1 cellular context compared by ENCODE assay signal in the genomic region with DNA sequence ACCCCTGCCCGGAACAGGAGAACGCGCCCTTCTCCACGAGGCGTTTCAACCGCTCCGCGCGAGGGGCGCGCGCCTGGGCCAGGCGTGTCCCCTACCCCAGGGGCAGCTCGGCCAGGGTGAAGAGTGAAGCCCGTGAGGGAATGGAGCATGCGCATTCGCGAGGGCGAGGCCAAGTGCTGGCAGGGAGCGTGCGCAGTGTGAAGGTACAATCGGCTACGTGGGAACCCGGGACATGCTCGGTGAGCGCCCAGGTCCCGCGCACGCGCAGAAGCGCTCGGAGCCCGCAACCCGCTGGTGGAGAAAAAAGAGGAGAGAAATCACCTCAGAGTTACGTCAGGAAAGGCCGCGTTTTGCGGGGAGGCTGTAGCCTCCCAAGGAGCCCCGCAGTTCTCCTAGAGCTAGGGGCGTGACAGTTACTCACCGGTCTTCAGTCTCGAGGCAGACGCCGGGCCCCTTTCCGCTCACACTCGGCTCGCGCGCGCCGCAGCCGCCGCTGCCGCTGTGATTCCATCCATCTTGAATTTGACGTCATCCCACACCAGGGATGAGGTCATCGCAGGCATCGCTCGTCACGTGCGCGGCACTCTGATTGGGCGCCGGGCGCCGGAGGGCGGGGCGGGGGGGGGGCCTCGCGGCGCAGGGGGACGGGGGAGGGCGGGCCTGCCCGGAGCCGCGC.
A peak's percentile ranks its signal among the peaks of the same experiment; 100 is the strongest.
TF ChIP-seq lines count a peak whose summit lies in the region.

TSS of gene ZBTB21 (minus strand) at position 530 of the 676 bp plus-strand sequence. CDS start 16,265 bp downstream, outside the sequence.

TF ChIP-seq in HepG2, 621 proteins besides CTCF, POLR2A, EP300 and RAD21 (continued from another document and continues in another):
- TF ChIP-seq, protein P1, sequence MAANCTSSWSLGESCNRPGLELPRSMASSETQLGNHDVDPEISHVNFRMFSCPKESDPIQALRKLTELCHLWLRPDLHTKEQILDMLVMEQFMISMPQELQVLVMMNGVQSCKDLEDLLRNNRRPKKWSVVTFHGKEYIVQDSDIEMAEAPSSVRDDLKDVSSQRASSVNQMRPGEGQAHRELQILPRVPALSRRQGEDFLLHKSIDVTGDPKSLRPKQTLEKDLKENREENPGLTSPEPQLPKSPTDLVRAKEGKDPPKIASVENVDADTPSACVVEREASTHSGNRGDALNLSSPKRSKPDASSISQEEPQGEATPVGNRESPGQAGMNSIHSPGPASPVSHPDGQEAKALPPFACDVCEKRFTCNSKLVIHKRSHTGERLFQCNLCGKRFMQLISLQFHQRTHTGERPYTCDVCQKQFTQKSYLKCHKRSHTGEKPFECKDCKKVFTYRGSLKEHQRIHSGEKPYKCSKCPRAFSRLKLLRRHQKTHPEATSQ (CRISPR knock-in tag; IDR thresholded peaks at IDR 0.05; ENCODE audit: borderline replicate concordance): peak; percentile 43; the same call in 1 of the 2 replicates
- TF ChIP-seq THAP11 (CRISPR knock-in tag; IDR thresholded peaks at IDR 0.05): peak; percentile 60
- TF ChIP-seq HNRNPL (IDR thresholded peaks at IDR 0.05; ENCODE audit: low read depth, low read length): 0 out of 2 replicates have a peak, but pooled peaks have one; percentile 17
- no peak; the same call in 1 of the 2 replicates for TF ChIP-seq ZFP82 (CRISPR knock-in tag; IDR thresholded peaks at IDR 0.05; ENCODE audit: borderline replicate concordance)
- TF ChIP-seq ZNF841 (CRISPR knock-in tag; IDR thresholded peaks at IDR 0.05; ENCODE audit: borderline replicate concordance): no peak
- TF ChIP-seq, protein P2, sequence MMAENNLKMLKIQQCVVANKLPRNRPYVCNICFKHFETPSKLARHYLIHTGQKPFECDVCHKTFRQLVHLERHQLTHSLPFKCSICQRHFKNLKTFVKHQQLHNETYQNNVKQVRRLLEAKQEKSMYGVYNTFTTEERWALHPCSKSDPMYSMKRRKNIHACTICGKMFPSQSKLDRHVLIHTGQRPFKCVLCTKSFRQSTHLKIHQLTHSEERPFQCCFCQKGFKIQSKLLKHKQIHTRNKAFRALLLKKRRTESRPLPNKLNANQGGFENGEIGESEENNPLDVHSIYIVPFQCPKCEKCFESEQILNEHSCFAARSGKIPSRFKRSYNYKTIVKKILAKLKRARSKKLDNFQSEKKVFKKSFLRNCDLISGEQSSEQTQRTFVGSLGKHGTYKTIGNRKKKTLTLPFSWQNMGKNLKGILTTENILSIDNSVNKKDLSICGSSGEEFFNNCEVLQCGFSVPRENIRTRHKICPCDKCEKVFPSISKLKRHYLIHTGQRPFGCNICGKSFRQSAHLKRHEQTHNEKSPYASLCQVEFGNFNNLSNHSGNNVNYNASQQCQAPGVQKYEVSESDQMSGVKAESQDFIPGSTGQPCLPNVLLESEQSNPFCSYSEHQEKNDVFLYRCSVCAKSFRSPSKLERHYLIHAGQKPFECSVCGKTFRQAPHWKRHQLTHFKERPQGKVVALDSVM (CRISPR knock-in tag; IDR thresholded peaks at IDR 0.05): peak; percentile 66
- TF ChIP-seq NR0B2 (CRISPR knock-in tag; IDR thresholded peaks at IDR 0.05): no peak
- TF ChIP-seq DZIP1 (CRISPR knock-in tag; IDR thresholded peaks at IDR 0.05): peak; percentile 62; the same call in 1 of the 2 replicates
- TF ChIP-seq ZNF777 (CRISPR knock-in tag; IDR thresholded peaks at IDR 0.05): no peak
- TF ChIP-seq ATF6 (CRISPR knock-in tag; conservative IDR thresholded peaks at IDR 0.05): no peak
- no peak for TF ChIP-seq XRCC5 (optimal IDR thresholded peaks at IDR 0.05; ENCODE audit: low read length)
- TF ChIP-seq GABPA (IDR thresholded peaks at IDR 0.05; ENCODE audit: low read depth, low read length): peak; percentile 19; the same call in 1 of the 2 replicates
- TF ChIP-seq GABPA (CRISPR knock-in tag; IDR thresholded peaks at IDR 0.05; ENCODE audit: low read depth): 0 out of 2 replicates have a peak, but pooled peaks have one; percentile 12
- peak; percentile 57 for TF ChIP-seq PHF21A (CRISPR knock-in tag; IDR thresholded peaks at IDR 0.05)
- no peak for TF ChIP-seq CEBPB (IDR thresholded peaks at IDR 0.05; ENCODE audit: borderline replicate concordance, low read depth, low read length)
- TF ChIP-seq, protein P3, sequence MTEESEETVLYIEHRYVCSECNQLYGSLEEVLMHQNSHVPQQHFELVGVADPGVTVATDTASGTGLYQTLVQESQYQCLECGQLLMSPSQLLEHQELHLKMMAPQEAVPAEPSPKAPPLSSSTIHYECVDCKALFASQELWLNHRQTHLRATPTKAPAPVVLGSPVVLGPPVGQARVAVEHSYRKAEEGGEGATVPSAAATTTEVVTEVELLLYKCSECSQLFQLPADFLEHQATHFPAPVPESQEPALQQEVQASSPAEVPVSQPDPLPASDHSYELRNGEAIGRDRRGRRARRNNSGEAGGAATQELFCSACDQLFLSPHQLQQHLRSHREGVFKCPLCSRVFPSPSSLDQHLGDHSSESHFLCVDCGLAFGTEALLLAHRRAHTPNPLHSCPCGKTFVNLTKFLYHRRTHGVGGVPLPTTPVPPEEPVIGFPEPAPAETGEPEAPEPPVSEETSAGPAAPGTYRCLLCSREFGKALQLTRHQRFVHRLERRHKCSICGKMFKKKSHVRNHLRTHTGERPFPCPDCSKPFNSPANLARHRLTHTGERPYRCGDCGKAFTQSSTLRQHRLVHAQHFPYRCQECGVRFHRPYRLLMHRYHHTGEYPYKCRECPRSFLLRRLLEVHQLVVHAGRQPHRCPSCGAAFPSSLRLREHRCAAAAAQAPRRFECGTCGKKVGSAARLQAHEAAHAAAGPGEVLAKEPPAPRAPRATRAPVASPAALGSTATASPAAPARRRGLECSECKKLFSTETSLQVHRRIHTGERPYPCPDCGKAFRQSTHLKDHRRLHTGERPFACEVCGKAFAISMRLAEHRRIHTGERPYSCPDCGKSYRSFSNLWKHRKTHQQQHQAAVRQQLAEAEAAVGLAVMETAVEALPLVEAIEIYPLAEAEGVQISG (CRISPR knock-in tag; IDR thresholded peaks at IDR 0.05): peak; percentile 53
- peak; percentile 78 for TF ChIP-seq NFYB (CRISPR knock-in tag; IDR thresholded peaks at IDR 0.05)
- TF ChIP-seq GATAD2A (CRISPR knock-in tag; IDR thresholded peaks at IDR 0.05): 0 out of 2 replicates have a peak, but pooled peaks have one; percentile 39
- TF ChIP-seq, protein P4, sequence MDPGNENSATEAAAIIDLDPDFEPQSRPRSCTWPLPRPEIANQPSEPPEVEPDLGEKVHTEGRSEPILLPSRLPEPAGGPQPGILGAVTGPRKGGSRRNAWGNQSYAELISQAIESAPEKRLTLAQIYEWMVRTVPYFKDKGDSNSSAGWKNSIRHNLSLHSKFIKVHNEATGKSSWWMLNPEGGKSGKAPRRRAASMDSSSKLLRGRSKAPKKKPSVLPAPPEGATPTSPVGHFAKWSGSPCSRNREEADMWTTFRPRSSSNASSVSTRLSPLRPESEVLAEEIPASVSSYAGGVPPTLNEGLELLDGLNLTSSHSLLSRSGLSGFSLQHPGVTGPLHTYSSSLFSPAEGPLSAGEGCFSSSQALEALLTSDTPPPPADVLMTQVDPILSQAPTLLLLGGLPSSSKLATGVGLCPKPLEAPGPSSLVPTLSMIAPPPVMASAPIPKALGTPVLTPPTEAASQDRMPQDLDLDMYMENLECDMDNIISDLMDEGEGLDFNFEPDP (CRISPR knock-in tag; conservative IDR thresholded peaks at IDR 0.05): no peak
- TF ChIP-seq REXO4 (CRISPR knock-in tag; IDR thresholded peaks at IDR 0.05; ENCODE audit: borderline replicate concordance): no peak
- TF ChIP-seq MEIS2 (CRISPR knock-in tag; IDR thresholded peaks at IDR 0.05): peak; percentile 56; the same call in 1 of the 2 replicates
- TF ChIP-seq ZNF275 (CRISPR knock-in tag; IDR thresholded peaks at IDR 0.05; ENCODE audit: borderline replicate concordance): 0 out of 2 replicates have a peak, but pooled peaks have one; percentile 58
- TF ChIP-seq, protein P5, sequence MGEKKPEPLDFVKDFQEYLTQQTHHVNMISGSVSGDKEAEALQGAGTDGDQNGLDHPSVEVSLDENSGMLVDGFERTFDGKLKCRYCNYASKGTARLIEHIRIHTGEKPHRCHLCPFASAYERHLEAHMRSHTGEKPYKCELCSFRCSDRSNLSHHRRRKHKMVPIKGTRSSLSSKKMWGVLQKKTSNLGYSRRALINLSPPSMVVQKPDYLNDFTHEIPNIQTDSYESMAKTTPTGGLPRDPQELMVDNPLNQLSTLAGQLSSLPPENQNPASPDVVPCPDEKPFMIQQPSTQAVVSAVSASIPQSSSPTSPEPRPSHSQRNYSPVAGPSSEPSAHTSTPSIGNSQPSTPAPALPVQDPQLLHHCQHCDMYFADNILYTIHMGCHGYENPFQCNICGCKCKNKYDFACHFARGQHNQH (CRISPR knock-in tag; IDR thresholded peaks at IDR 0.05): peak; percentile 50
- peak; percentile 49; the same call in 1 of the 2 replicates for TF ChIP-seq MAF1 (CRISPR knock-in tag; IDR thresholded peaks at IDR 0.05; ENCODE audit: borderline replicate concordance)
- TF ChIP-seq TBX2 (CRISPR knock-in tag; IDR thresholded peaks at IDR 0.05; ENCODE audit: borderline replicate concordance): peak; percentile 8; the same call in 1 of the 2 replicates
- no peak for TF ChIP-seq AKNA (CRISPR knock-in tag; IDR thresholded peaks at IDR 0.05; ENCODE audit: borderline replicate concordance)
- peak; percentile 30; the same call in 1 of the 2 replicates for TF ChIP-seq ZC3H13 (CRISPR knock-in tag; IDR thresholded peaks at IDR 0.05)
